ENCODE assay signal across 7 cellular contexts in the genomic region with DNA sequence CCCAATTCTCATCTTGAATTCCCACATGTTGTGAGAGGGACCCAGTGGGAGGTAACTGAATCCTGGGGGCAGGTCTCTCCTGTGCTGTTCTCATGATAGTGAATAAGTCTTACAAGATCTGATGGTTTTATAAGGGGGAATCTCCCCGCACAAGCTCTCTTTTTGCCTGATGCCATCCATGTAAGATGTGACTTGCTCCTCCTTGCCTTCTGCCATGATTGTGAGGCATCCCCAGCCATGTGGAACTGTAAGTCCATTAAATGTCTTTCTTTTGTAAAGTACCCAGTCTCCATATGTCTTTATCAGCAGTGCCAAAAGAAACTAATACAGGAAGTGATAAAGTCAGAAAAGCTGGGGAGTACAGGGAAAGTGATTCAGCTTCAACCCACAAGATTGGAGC. TPM values are rescaled to one million over a fixed set of nuclear protein-coding genes. Genes with fewer than 3 reads are reported as not detected.
DNase-seq lines count a peak whose midpoint lies in the region; ATAC-seq, FAIRE-seq and TF ChIP-seq lines count a peak whose summit lies in the region.
"Not testable (repeated sequence)": the region's sequence is repeated elsewhere in the genome, so short reads cannot be mapped to it uniquely, and the experiment has no call there.

No MANE protein-coding gene starts in this region.

- H3K56ac ChIP-seq in IMR-90 (ENCODE audit: extremely low read depth, insufficient read depth, low read length), result not testable (repeated sequence)

- not testable (repeated sequence) for BruUV-seq in IMR-90 (replicated peaks; lab: Mats Ljungman, UMichigan); endothelial cell of umbilical vein (replicated peaks; lab: Mats Ljungman, UMichigan); HepG2 (replicated peaks; lab: Mats Ljungman, UMichigan)

- H3K27ac ChIP-seq in GM23338 (ENCODE audit: low read depth); IMR-90 (ENCODE audit: insufficient read depth, low read length); endothelial cell of umbilical vein (ENCODE audit: insufficient read depth, low read depth, low read length); HepG2 (ENCODE audit: extremely low read length, insufficient read depth, low read length): not testable (repeated sequence)

- H3K27ac Mint-ChIP-seq in GM23338, WTC11: not testable (repeated sequence)

- H3K79me2 ChIP-seq in GM23338 (replicated peaks; ENCODE audit: insufficient read depth); endothelial cell of umbilical vein (ENCODE audit: control insufficient read depth, insufficient read depth, low read length); HepG2 (ENCODE audit: insufficient read depth, low read length): not testable (repeated sequence)

- not testable (repeated sequence) for TF ChIP-seq EP300 in HepG2 (IDR thresholded peaks at IDR 0.05; ENCODE audit: low read depth in 2 of 2, low read length in 2 of 2); HepG2 (CRISPR knock-in tag; IDR thresholded peaks at IDR 0.05; ENCODE audit: borderline replicate concordance)

- WGBS in IMR-90 (ENCODE audit: extremely low coverage in 2 of 2, insufficient read length in 1 of 2), 2 experiments, result no CpG with 5 or more reads among the region's 1 CpG
- whole genome bisulfite sequencing in HepG2 (ENCODE audit: low lambda C conversion rate), result no CpG with 5 or more reads among the region's 1 CpG

- H3K18ac ChIP-seq in IMR-90 (ENCODE audit: low read depth, low read length), result not testable (repeated sequence)

- peaks cover 32% of the 10 kb centered on the region for H3K4me1 ChIP-seq in GM23338 (ENCODE audit: insufficient read depth)
- not testable (repeated sequence) for H3K4me1 ChIP-seq in IMR-90 (ENCODE audit: control insufficient read depth, insufficient read depth, low read length); endothelial cell of umbilical vein (ENCODE audit: control insufficient read depth, extremely low read depth, insufficient read depth, low read length); HepG2 (ENCODE audit: insufficient read depth, low read length)

- in situ Hi-C loops in IMR-90 (cut with MboI; ENCODE audit: low sequenced_read_pairs); HepG2 (cut with HindIII; ENCODE audit: extremely low pct_ligation_motif_present, low pct_unique_long_range_greater_than_20kb): not testable (repeated sequence)

- not testable (repeated sequence) for H3K23ac ChIP-seq in IMR-90 (ENCODE audit: low read depth, low read length)

- not testable (repeated sequence) for H4K20me1 ChIP-seq in GM23338 (replicated peaks; ENCODE audit: insufficient read depth); IMR-90 (ENCODE audit: insufficient read depth, low read length); endothelial cell of umbilical vein (replicated peaks; ENCODE audit: control insufficient read depth, extremely low read depth, insufficient read depth, low read length); HepG2 (ENCODE audit: insufficient read depth, low read length)

- not testable (repeated sequence) for H3K9me3 Mint-ChIP-seq in GM23338
- peaks cover 13% of the 10 kb centered on the region for H3K9me3 Mint-ChIP-seq in WTC11

- H3K27me3 ChIP-seq in GM23338 (ENCODE audit: insufficient read depth), result peaks cover 11% of the 10 kb centered on the region
- peaks cover 44% of the 10 kb centered on the region for H3K27me3 ChIP-seq in IMR-90 (ENCODE audit: control insufficient read depth, insufficient read depth, low read length)
- peaks cover 59 to 81% of the 10 kb centered on the region in 2 experiments for H3K27me3 ChIP-seq in endothelial cell of umbilical vein (ENCODE audit: control insufficient read depth in 2 of 2, insufficient read depth in 2 of 2, low read length in 2 of 2)
- H3K27me3 ChIP-seq in HepG2 (ENCODE audit: control insufficient read depth in 1 of 2, insufficient read depth in 2 of 2, low read length in 2 of 2), result peaks cover 0 to 52% of the 10 kb centered on the region in 2 experiments; a peak in 3 of 5 replicates

- H2AK5ac ChIP-seq in IMR-90 (ENCODE audit: low read depth, low read length), result not testable (repeated sequence)

- peak overlapping the region; percentile 51; the same call in 1 of the 2 replicates for H3K4me3 ChIP-seq in GM23338
- not testable (repeated sequence) for H3K4me3 ChIP-seq in IMR-90 (ENCODE audit: insufficient read depth, low read depth, low read length); endothelial cell of umbilical vein (replicated peaks in 1 of 3; ENCODE audit: insufficient read depth in 1 of 3, low read depth in 1 of 3, low read length in 3 of 3)
- 0 out of 6 replicates have a peak overlapping the region, but pooled peaks of 1 of the 3 experiments have one; percentile 57 for H3K4me3 ChIP-seq in HepG2 (replicated peaks in 1 of 3; ENCODE audit: insufficient read depth in 1 of 3, low read depth in 2 of 3, low read length in 3 of 3)

- ATAC-seq in GM23338; IMR-90 (ENCODE audit: low read depth); WTC11; HepG2: not testable (repeated sequence)

- dilution Hi-C loops in IMR-90 (cut with HindIII; ENCODE audit: low sequenced_read_pairs, unreplicated experiment); endothelial cell of umbilical vein (cut with MboI; ENCODE audit: extremely low pct_ligation_motif_present, low sequenced_read_pairs): not testable (repeated sequence)

- not testable (repeated sequence) for H2AK9ac ChIP-seq in IMR-90 (replicated peaks; ENCODE audit: low read depth, low read length, poor library complexity)

- not testable (repeated sequence) for TF ChIP-seq POLR2A in IMR-90 (IDR thresholded peaks at IDR 0.05; ENCODE audit: low read depth, low read length); endothelial cell of umbilical vein (IDR thresholded peaks at IDR 0.05; ENCODE audit: low read depth, low read length); HepG2 (IDR thresholded peaks at IDR 0.05; ENCODE audit: insufficient read depth in 1 of 2, low read depth in 2 of 2, low read length in 2 of 2)

- not testable (repeated sequence) for H4K5ac ChIP-seq in IMR-90 (ENCODE audit: low read depth, low read length)

- H3K4ac ChIP-seq in IMR-90 (ENCODE audit: low read depth, low read length), result not testable (repeated sequence)

- H3K36me3 Mint-ChIP-seq in GM23338 (ENCODE audit: low read depth); WTC11: not testable (repeated sequence)

- not testable (repeated sequence) for H3K9me3 ChIP-seq in IMR-90 (ENCODE audit: control insufficient read depth, insufficient read depth, low read length); endothelial cell of umbilical vein (replicated peaks; ENCODE audit: control insufficient read depth, insufficient read depth, low read length); HepG2 (ENCODE audit: low read length)

- not testable (repeated sequence) for H2BK5ac ChIP-seq in IMR-90 (ENCODE audit: low read depth, low read length, poor library complexity, severe bottlenecking)

- not testable (repeated sequence) for H3K9me1 ChIP-seq in IMR-90 (ENCODE audit: insufficient read depth, low read length); endothelial cell of umbilical vein (replicated peaks; ENCODE audit: control insufficient read depth, extremely low read depth, insufficient read depth, low read length)

- POLR2A ChIA-PET in IMR-90 (lab: Charles Lee; ENCODE audit: unreplicated experiment); WTC11 (lab: Charles Lee); endothelial cell of umbilical vein (lab: Charles Lee); HepG2 (lab: Yijun Ruan, JAX): not testable (repeated sequence)

- H4K8ac ChIP-seq in IMR-90 (ENCODE audit: low read depth in 2 of 2, low read length in 2 of 2), result not testable (repeated sequence)

- DNase-seq in GM23338 (ENCODE audit: low spot score); WTC11 (ENCODE audit: low spot score); HepG2 (ENCODE audit: low spot score): not testable (repeated sequence)
- DNase-seq in IMR-90 (peak; percentile 16), dermis blood vessel endothelial cell (peak; percentile 42), endothelial cell of umbilical vein (ENCODE audit: low read depth, low spot score) (peak; percentile 48), posterior vena cava (ENCODE audit: low spot score) (peak; percentile 5)

- not testable (repeated sequence) for H4K91ac ChIP-seq in IMR-90 (ENCODE audit: insufficient read depth, low read depth, low read length)

- H3K4me3 Mint-ChIP-seq in GM23338 (peak overlapping the region; percentile 66; the same call in 1 of the 3 replicates), WTC11 (peak overlapping the region; percentile 72; the same call in 1 of the 2 replicates)

- H2BK15ac ChIP-seq in IMR-90 (ENCODE audit: low read depth, low read length), result not testable (repeated sequence)

- H3K79me1 ChIP-seq in IMR-90 (ENCODE audit: low read depth in 1 of 2, low read length in 2 of 2), result not testable (repeated sequence)

- H3K9ac ChIP-seq in IMR-90 (ENCODE audit: low read depth, low read length); endothelial cell of umbilical vein (replicated peaks; ENCODE audit: extremely low read depth, insufficient read depth, low read length); HepG2 (ENCODE audit: insufficient read depth, low read depth, low read length): not testable (repeated sequence)

- H2AFZ ChIP-seq in GM23338, result peak overlapping the region; percentile 92
- not testable (repeated sequence) for H2AFZ ChIP-seq in IMR-90 (replicated peaks; ENCODE audit: low read length, poor library complexity); endothelial cell of umbilical vein (ENCODE audit: low read depth, low read length); HepG2 (ENCODE audit: low read length)

- H3K9me2 ChIP-seq in GM23338 (ENCODE audit: insufficient read depth), result not testable (repeated sequence)

- CTCF ChIA-PET in IMR-90 (lab: Yijun Ruan, JAX); HepG2 (lab: Yijun Ruan, JAX; ENCODE audit: low intra/inter-chr PET ratio, low total read pairs): not testable (repeated sequence)
- CTCF ChIA-PET in WTC11 (lab: Charles Lee) (interaction anchor here (1.0 to 1.7 kb wide), 4 partner anchors 11 to 53 kb away, joined by 3 to 10 read pairs (median 4); no protein-coding TSS in a partner anchor), endothelial cell of umbilical vein (lab: Charles Lee) (interaction anchor here (1.2 to 10.0 kb wide), 2 partner anchors 17 to 134 kb away, joined by 3 to 117 read pairs; partner anchors contain the start of gene C1orf216)

- intact Hi-C loops in IMR-90 (cut with micrococcal nuclease); HepG2 (cut with micrococcal nuclease; ENCODE audit: unreplicated experiment); posterior vena cava (cut with DNase I): not testable (repeated sequence)
- intact Hi-C loops in endothelial cell of umbilical vein (cut with micrococcal nuclease), result loop anchor here (2.0 kb wide), 1 partner anchor 70 kb away; no protein-coding TSS in a partner anchor

- H3K4me1 Mint-ChIP-seq in GM23338 (peaks cover 27% of the 10 kb centered on the region), WTC11 (peaks cover 33% of the 10 kb centered on the region)

- not testable (repeated sequence) for H3F3A ChIP-seq in GM23338 (replicated peaks; ENCODE audit: low read depth)

- not testable (repeated sequence) for H3K36me3 ChIP-seq in GM23338 (ENCODE audit: insufficient read depth); IMR-90 (ENCODE audit: control insufficient read depth, insufficient read depth, low read length); endothelial cell of umbilical vein (ENCODE audit: control insufficient read depth in 2 of 2, extremely low read depth in 1 of 2, insufficient read depth in 2 of 2, low read length in 2 of 2); HepG2 (replicated peaks in 1 of 2; ENCODE audit: control insufficient read depth in 1 of 2, insufficient read depth in 2 of 2, low read length in 2 of 2)

- not testable (repeated sequence) for TF ChIP-seq CTCF in GM23338 (conservative IDR thresholded peaks at IDR 0.05; ENCODE audit: low read depth in 2 of 2); IMR-90 (conservative IDR thresholded peaks at IDR 0.05; ENCODE audit: low read depth, low read length); WTC11 (IDR thresholded peaks at IDR 0.05); endothelial cell of umbilical vein (IDR thresholded peaks at IDR 0.05; ENCODE audit: extremely low read depth in 1 of 2, insufficient read depth in 1 of 2, low read depth in 1 of 2, low read length in 2 of 2); HepG2 (CRISPR knock-in tag; IDR thresholded peaks at IDR 0.05)

- H2BK120ac ChIP-seq in IMR-90 (ENCODE audit: low read depth, low read length), result not testable (repeated sequence)

- H3K27me3 Mint-ChIP-seq in GM23338 (ENCODE audit: insufficient read depth, low read depth, poor library complexity) (peaks cover 16% of the 10 kb centered on the region), WTC11 (ENCODE audit: low read depth) (peaks cover 25% of the 10 kb centered on the region)

- H3K4me2 ChIP-seq in GM23338 (peak overlapping the region; percentile 77), HepG2 (ENCODE audit: low read depth, low read length) (peak overlapping the region; percentile 50)
- not testable (repeated sequence) for H3K4me2 ChIP-seq in IMR-90 (ENCODE audit: low read depth, low read length); endothelial cell of umbilical vein (ENCODE audit: insufficient read depth, low read length)

- FAIRE-seq in endothelial cell of umbilical vein (lab: Jason Lieb, UNC), result peak; percentile 88
- not testable (repeated sequence) for FAIRE-seq in HepG2 (lab: Jason Lieb, UNC)

- not testable (repeated sequence) for H2BK20ac ChIP-seq in IMR-90 (ENCODE audit: low read depth, low read length)

- H3K14ac ChIP-seq in IMR-90 (replicated peaks; ENCODE audit: low read depth, low read length), result not testable (repeated sequence)

- TF ChIP-seq RAD21 in IMR-90 (IDR thresholded peaks at IDR 0.05; ENCODE audit: low read length); HepG2 (CRISPR knock-in tag; IDR thresholded peaks at IDR 0.05): not testable (repeated sequence)

RNA-seq across cellular contexts. Expression of gene C1orf216, which starts 19.5 kb away (rescaled TPM):
- total RNA-seq in GM23338 (2014; rRNA removed; shearing (Covaris generic)), result 13.9 and 21.5 TPM in 2 replicates
- polyA plus RNA-seq in GM23338 (2016; fragmentation: Nextera tagmentation; extraction: Ambion mirVana) (4.0 and 4.7 TPM in 2 replicates), IMR-90 (2012; rRNA removed) (10.1 and 13.4 TPM in 2 replicates), endothelial cell of umbilical vein (12.4 and 13.3 TPM in 2 replicates), HepG2 (2011; rRNA removed) (0.37 and 0.48 TPM in 2 replicates)
- total RNA-seq in IMR-90 (2012; rRNA removed) (16.7 and 20.0 TPM in 2 replicates), WTC11 (2021) (7.2 to 10.1 TPM (median 8.6 TPM) in 3 replicates), dermis blood vessel endothelial cell (18.2 and 25.2 TPM in 2 replicates), endothelial cell of umbilical vein (15.3 and 18.5 TPM in 2 replicates), HepG2 (2016; rRNA removed; fragmentation: Illumina TruSeq; extraction: Trizol) (1.1 TPM in 2 replicates), posterior vena cava (10 to 100 TPM; 16.6 to 18.0 TPM)
- 7.8 and 9.5 TPM in 2 replicates for polyA plus RNA-seq in IMR-90 (2012; cell fraction: cytosol; rRNA removed)
- 11.6 and 20.0 TPM in 2 replicates for polyA plus RNA-seq in IMR-90 (2012; cell fraction: nucleus; rRNA removed; ENCODE audit: low replicate concordance)
- polyA plus RNA-seq in endothelial cell of umbilical vein (2011; cell fraction: cytosol; rRNA removed), result 10.2 and 11.5 TPM in 2 replicates
- polyA plus RNA-seq in endothelial cell of umbilical vein (2011; cell fraction: nucleus; rRNA removed), result 14.0 and 18.7 TPM in 2 replicates
- 14.1 and 17.0 TPM in 2 replicates for polyA plus RNA-seq in endothelial cell of umbilical vein (2012)
- polyA minus RNA-seq in endothelial cell of umbilical vein, result 24.4 and 32.5 TPM in 2 replicates
- polyA minus RNA-seq in endothelial cell of umbilical vein (2011; cell fraction: cytosol; rRNA and poly(A)+ RNA removed), result 13.9 TPM
- 4.5 and 4.9 TPM in 2 replicates for polyA minus RNA-seq in endothelial cell of umbilical vein (2011; cell fraction: nucleus; rRNA and poly(A)+ RNA removed)
- total RNA-seq in HepG2 (2016; cell fraction: cytosol; rRNA removed; fragmentation: Illumina TruSeq; extraction: Trizol; ENCODE audit: low read depth), result 0.44 TPM in 1 of 2 replicates, not detected in the other
- 0.80 and 0.98 TPM in 2 replicates for total RNA-seq in HepG2 (2016; cell fraction: insoluble cytoplasmic fraction; rRNA removed; fragmentation: Illumina TruSeq; extraction: Trizol)
- 0.79 and 0.83 TPM in 2 replicates for total RNA-seq in HepG2 (2016; cell fraction: membrane; rRNA removed; fragmentation: Illumina TruSeq; extraction: Trizol)
- 1.1 and 1.4 TPM in 2 replicates for total RNA-seq in HepG2 (2016; cell fraction: nucleus; rRNA removed; fragmentation: Illumina TruSeq; extraction: Trizol)
- 0.14 and 0.17 TPM in 2 replicates for polyA plus RNA-seq in HepG2 (2011; cell fraction: cytosol; rRNA removed)
- polyA plus RNA-seq in HepG2 (2011; cell fraction: nucleus; rRNA removed), result 1.5 and 1.8 TPM in 2 replicates
- 0.35 and 0.40 TPM in 2 replicates for polyA plus RNA-seq in HepG2 (2012)
- 0.09 and 0.19 TPM in 2 replicates for polyA plus RNA-seq in HepG2 (2016; cell fraction: cytosol; fragmentation: Illumina TruSeq; extraction: Trizol; ENCODE audit: low read depth)
- 0.72 and 0.88 TPM in 2 replicates for polyA plus RNA-seq in HepG2 (2016; cell fraction: insoluble cytoplasmic fraction; fragmentation: Illumina TruSeq; extraction: Trizol; ENCODE audit: low read depth)
- 0.23 TPM in 2 replicates for polyA plus RNA-seq in HepG2 (2016; cell fraction: membrane; fragmentation: Illumina TruSeq; extraction: Trizol; ENCODE audit: low read depth)
- 5.6 and 6.7 TPM in 2 replicates for polyA plus RNA-seq in HepG2 (2016; cell fraction: nucleus; fragmentation: Illumina TruSeq; extraction: Trizol; ENCODE audit: insufficient read depth, low read depth)
- 0.32 and 19.3 TPM in 2 replicates for polyA minus RNA-seq in HepG2 (2011; rRNA and poly(A)+ RNA removed; ENCODE audit: low replicate concordance)
- not detected in 2 replicates for polyA minus RNA-seq in HepG2 (2011; cell fraction: cytosol; rRNA and poly(A)+ RNA removed)
- polyA minus RNA-seq in HepG2 (2011; cell fraction: nucleus; rRNA and poly(A)+ RNA removed), result 0.37 and 0.77 TPM in 2 replicates

RNA-seq across cellular contexts. Expression of gene PSMB2, which starts 57.8 kb away (rescaled TPM):
- 68.2 and 72.2 TPM in 2 replicates for total RNA-seq in GM23338 (2014; rRNA removed; shearing (Covaris generic))
- 147 and 151 TPM in 2 replicates for polyA plus RNA-seq in GM23338 (2016; fragmentation: Nextera tagmentation; extraction: Ambion mirVana)
- 23.8 and 28.1 TPM in 2 replicates for total RNA-seq in IMR-90 (2012; rRNA removed)
- 85.2 and 86.2 TPM in 2 replicates for polyA plus RNA-seq in IMR-90 (2012; rRNA removed)
- 60.7 and 114 TPM in 2 replicates for polyA plus RNA-seq in IMR-90 (2012; cell fraction: cytosol; rRNA removed)
- 20.2 and 34.7 TPM in 2 replicates for polyA plus RNA-seq in IMR-90 (2012; cell fraction: nucleus; rRNA removed; ENCODE audit: low replicate concordance)
- 76.7 to 81.7 TPM (median 80.6 TPM) in 3 replicates for total RNA-seq in WTC11 (2021)
- total RNA-seq in dermis blood vessel endothelial cell, result 16.0 and 41.0 TPM in 2 replicates
- total RNA-seq in endothelial cell of umbilical vein, result 93.6 and 101 TPM in 2 replicates
- polyA plus RNA-seq in endothelial cell of umbilical vein, result 107 and 118 TPM in 2 replicates
- 99.0 and 120 TPM in 2 replicates for polyA plus RNA-seq in endothelial cell of umbilical vein (2011; cell fraction: cytosol; rRNA removed)
- polyA plus RNA-seq in endothelial cell of umbilical vein (2011; cell fraction: nucleus; rRNA removed), result 51.6 and 55.4 TPM in 2 replicates
- 78.2 and 122 TPM in 2 replicates for polyA plus RNA-seq in endothelial cell of umbilical vein (2012)
- 104 and 114 TPM in 2 replicates for polyA minus RNA-seq in endothelial cell of umbilical vein
- polyA minus RNA-seq in endothelial cell of umbilical vein (2011; cell fraction: cytosol; rRNA and poly(A)+ RNA removed), result 59.4 TPM
- 20.5 and 25.7 TPM in 2 replicates for polyA minus RNA-seq in endothelial cell of umbilical vein (2011; cell fraction: nucleus; rRNA and poly(A)+ RNA removed)
- 62.2 and 102 TPM in 2 replicates for total RNA-seq in HepG2 (2016; rRNA removed; fragmentation: Illumina TruSeq; extraction: Trizol)
- 9.9 and 10.8 TPM in 2 replicates for total RNA-seq in HepG2 (2016; cell fraction: cytosol; rRNA removed; fragmentation: Illumina TruSeq; extraction: Trizol; ENCODE audit: low read depth)
- 62.8 and 101 TPM in 2 replicates for total RNA-seq in HepG2 (2016; cell fraction: insoluble cytoplasmic fraction; rRNA removed; fragmentation: Illumina TruSeq; extraction: Trizol)
- total RNA-seq in HepG2 (2016; cell fraction: membrane; rRNA removed; fragmentation: Illumina TruSeq; extraction: Trizol), result 18.0 and 18.3 TPM in 2 replicates
- 31.6 and 32.7 TPM in 2 replicates for total RNA-seq in HepG2 (2016; cell fraction: nucleus; rRNA removed; fragmentation: Illumina TruSeq; extraction: Trizol)
- polyA plus RNA-seq in HepG2 (2011; rRNA removed), result 50.5 and 60.6 TPM in 2 replicates
- 45.2 and 49.5 TPM in 2 replicates for polyA plus RNA-seq in HepG2 (2011; cell fraction: cytosol; rRNA removed)
- polyA plus RNA-seq in HepG2 (2011; cell fraction: nucleus; rRNA removed), result 17.0 and 20.6 TPM in 2 replicates
- polyA plus RNA-seq in HepG2 (2012), result 49.7 and 57.0 TPM in 2 replicates
- polyA plus RNA-seq in HepG2 (2016; cell fraction: cytosol; fragmentation: Illumina TruSeq; extraction: Trizol; ENCODE audit: low read depth), result 20.2 and 22.2 TPM in 2 replicates
- 199 and 202 TPM in 2 replicates for polyA plus RNA-seq in HepG2 (2016; cell fraction: insoluble cytoplasmic fraction; fragmentation: Illumina TruSeq; extraction: Trizol; ENCODE audit: low read depth)
- 28.8 and 32.3 TPM in 2 replicates for polyA plus RNA-seq in HepG2 (2016; cell fraction: membrane; fragmentation: Illumina TruSeq; extraction: Trizol; ENCODE audit: low read depth)
- 75.8 and 83.1 TPM in 2 replicates for polyA plus RNA-seq in HepG2 (2016; cell fraction: nucleus; fragmentation: Illumina TruSeq; extraction: Trizol; ENCODE audit: insufficient read depth, low read depth)
- polyA minus RNA-seq in HepG2 (2011; rRNA and poly(A)+ RNA removed; ENCODE audit: low replicate concordance), result 92.7 and 165 TPM in 2 replicates
- polyA minus RNA-seq in HepG2 (2011; cell fraction: cytosol; rRNA and poly(A)+ RNA removed), result 26.0 and 31.0 TPM in 2 replicates
- polyA minus RNA-seq in HepG2 (2011; cell fraction: nucleus; rRNA and poly(A)+ RNA removed), result 19.2 and 19.9 TPM in 2 replicates
- total RNA-seq in posterior vena cava, result 10 to 100 TPM; 37.5 to 38.1 TPM
